In genomic region chr6:15247214-15247749, GRCh38 we compare ENCODE assay signal across 8 cellular contexts. TPM values are rescaled to one million over a fixed set of nuclear protein-coding genes. Genes with fewer than 3 reads are reported as not detected.
DNase-seq lines count a peak whose midpoint lies in the region; ATAC-seq and TF ChIP-seq lines count a peak whose summit lies in the region.

No MANE protein-coding gene starts in this region.

- H3K27me3 ChIP-seq in right atrium auricular region, result no peaks in the 10 kb centered on the region

- peak overlapping the region; percentile 94 to 95 for H3K27ac ChIP-seq in right atrium auricular region

- no peaks in the 10 kb centered on the region for H3K9me3 ChIP-seq in right atrium auricular region

- peak overlapping the region; percentile 89 to 99 (median 98) for H3K27ac Mint-ChIP-seq in brain
- peak overlapping the region; percentile 99 for H3K27ac Mint-ChIP-seq in mesothelial cell of epicardium

- H3K4me3 ChIP-seq in right atrium auricular region, result peak overlapping the region; percentile 88 to 95

- in situ Hi-C loops in ACHN (cut with HindIII; ENCODE audit: low pct_ligation_motif_present, low pct_unique_long_range_greater_than_20kb, low sequenced_read_pairs), result no loop called here

- H3K4me3 Mint-ChIP-seq in brain (peak overlapping the region; percentile 97 to 100 (median 100)), mesothelial cell of epicardium (peak overlapping the region; percentile 99)

- peaks cover 0 to 3% (median 0%) of the 10 kb centered on the region in 5 experiments for H3K9me3 Mint-ChIP-seq in brain
- H3K9me3 Mint-ChIP-seq in mesothelial cell of epicardium, result no peaks in the 10 kb centered on the region

- H3K4me1 Mint-ChIP-seq in brain, result peaks cover 50% of the 10 kb centered on the region
- H3K4me1 Mint-ChIP-seq in mesothelial cell of epicardium, result peaks cover 38% of the 10 kb centered on the region

- H3K36me3 ChIP-seq in right atrium auricular region, result no peaks in the 10 kb centered on the region

- H3K27me3 Mint-ChIP-seq in brain, result peaks cover 29% of the 10 kb centered on the region
- no peaks in the 10 kb centered on the region for H3K27me3 Mint-ChIP-seq in mesothelial cell of epicardium (ENCODE audit: low read depth)

- peaks cover 4% of the 10 kb centered on the region for H3K36me3 Mint-ChIP-seq in brain
- no peaks in the 10 kb centered on the region for H3K36me3 Mint-ChIP-seq in mesothelial cell of epicardium

- DNase-seq in right atrium auricular region (ENCODE audit: low spot score) (no peak), left ventricle myocardium superior (no peak), mesothelial cell of epicardium (ENCODE audit: low spot score in 2 of 2, unreplicated experiment in 2 of 2) (no peak), SW480 (ENCODE audit: low spot score) (no peak), ACHN (no peak), COLO829 (ENCODE audit: low spot score) (no peak), OCI-M2 (lab: John Stamatoyannopoulos, UW; ENCODE audit: unreplicated experiment) (no peak)

- no peak for ATAC-seq in left ventricle myocardium superior

- no peak for TF ChIP-seq CTCF in right atrium auricular region (IDR thresholded peaks at IDR 0.05)
- no peak for TF ChIP-seq CTCF in brain (conservative IDR thresholded peaks at IDR 0.05)
- TF ChIP-seq CTCF in mesothelial cell of epicardium (IDR thresholded peaks at IDR 0.05; ENCODE audit: unreplicated experiment), result no peak

- peaks cover 0 to 35% of the 10 kb centered on the region in 2 donors for H3K4me1 ChIP-seq in right atrium auricular region

- intact Hi-C loops in left ventricle myocardium superior (cut with micrococcal nuclease), result no loop called here

RNA-seq across cellular contexts. Expression of gene JARID2, which starts 1.4 kb away (rescaled TPM):
- total RNA-seq in right atrium auricular region (1 to 10 TPM; 6.5 to 6.7 TPM), left ventricle myocardium superior (10.2 TPM), mesothelial cell of epicardium (35.2 to 36.3 TPM (median 35.3 TPM) in 3 replicates)
- polyA plus RNA-seq in brain (ENCODE audit: insufficient read depth, low read depth, low replicate concordance), result 19.7 TPM
